In genomic region chrX:11254417-11255109, GRCh38 we compare ENCODE assay signal across 21 cellular contexts. TPM values are rescaled to one million over a fixed set of nuclear protein-coding genes. Genes with fewer than 3 reads are reported as not detected.
"Had no signal": no experiment of that assay in that cellular context is flagged by ENCODE, and none has a peak within 500 bp of the region (broad histone marks: within the 10 kb centered on the region; RNA-seq: fewer than 3 reads in every experiment).

No MANE protein-coding gene starts in this region.

- H3K36me3 ChIP-seq: esophagus squamous epithelium, lower lobe of right lung, ovary, thoracic aorta, upper lobe of right lung had no signal

- H3K4me3 ChIP-seq: esophagus squamous epithelium, lower lobe of right lung, ovary, thoracic aorta, upper lobe of right lung had no signal

- H3K27ac Mint-ChIP-seq: activated T-cell treated with anti-CD3 and anti-CD28 coated beads, Interleukin-2, amount 50 U/mL, for 72 hours; dendritic cell treated with granulocyte-macrophage colony-stimulating factor and Interleukin-4, amounts not matched to agents 40 ng/mL and 50 ng/mL, for 4 days; effector memory CD8-positive, alpha-beta T cell; natural killer cell; stimulated activated memory B cell treated with anti-CD40 and anti-IgM and Interleukin-4, amounts not matched to agents 10 μg/mL and 1 μg/mL and 100 μg/mL, for 72 hours had no signal

- H3K27me3 ChIP-seq: esophagus squamous epithelium, ovary, upper lobe of right lung had no signal

- H3K4me1 Mint-ChIP-seq: natural killer cell had no signal

- DNase-seq: activated CD4-positive, alpha-beta T cell treated with anti-CD3 and anti-CD28 coated beads for 1 hour; activated CD8-positive, alpha-beta memory T cell treated with anti-CD3 and anti-CD28 coated beads for 24 hours; activated effector memory CD4-positive, alpha-beta T cell treated with anti-CD3 and anti-CD28 coated beads, Interleukin-2, amount 50 U/mL, for 16 hours; activated naive CD4-positive, alpha-beta T cell treated with anti-CD3 and anti-CD28 coated beads, Interleukin-2, amount 50 U/mL, for 16 hours; activated T-cell treated with anti-CD3 and anti-CD28 coated beads, Interleukin-2, amount 50 U/mL, for 72 hours; effector memory CD8-positive, alpha-beta T cell; esophagus squamous epithelium; left cardiac atrium; lower lobe of right lung; natural killer cell; ovary; stimulated activated CD4-positive, alpha-beta T cell treated with anti-CD3 and anti-CD28 coated beads, Interleukin-4, amount 100 ng/mL, for 4 hours; upper lobe of right lung had no signal

- H3K4me1 ChIP-seq: esophagus squamous epithelium, lower lobe of right lung, upper lobe of right lung had no signal

- ATAC-seq: activated T-cell treated with anti-CD3 and anti-CD28 coated beads, Interleukin-2, amount 50 U/mL, for 72 hours; effector memory CD8-positive, alpha-beta T cell; left cardiac atrium; lower lobe of right lung; natural killer cell; sciatic nerve; stimulated activated memory B cell treated with anti-CD40 and anti-IgM and Interleukin-4, amounts not matched to agents 10 μg/mL and 1 μg/mL and 100 μg/mL, for 72 hours; upper lobe of right lung had no signal

- H3K9me3 ChIP-seq: esophagus squamous epithelium, lower lobe of right lung, ovary, thoracic aorta, upper lobe of right lung had no signal

- H3K27me3 Mint-ChIP-seq: effector memory CD8-positive, alpha-beta T cell; stimulated activated memory B cell treated with anti-CD40 and anti-IgM and Interleukin-4, amounts not matched to agents 10 μg/mL and 1 μg/mL and 100 μg/mL, for 72 hours had no signal

- H3K4me3 Mint-ChIP-seq: activated T-cell treated with anti-CD3 and anti-CD28 coated beads, Interleukin-2, amount 50 U/mL, for 72 hours; dendritic cell treated with granulocyte-macrophage colony-stimulating factor and Interleukin-4, amounts not matched to agents 40 ng/mL and 50 ng/mL, for 4 days; effector memory CD8-positive, alpha-beta T cell; natural killer cell; stimulated activated memory B cell treated with anti-CD40 and anti-IgM and Interleukin-4, amounts not matched to agents 10 μg/mL and 1 μg/mL and 100 μg/mL, for 72 hours had no signal

- H3K9me3 Mint-ChIP-seq: dendritic cell treated with granulocyte-macrophage colony-stimulating factor and Interleukin-4, amounts not matched to agents 40 ng/mL and 50 ng/mL, for 4 days; stimulated activated memory B cell treated with anti-CD40 and anti-IgM and Interleukin-4, amounts not matched to agents 10 μg/mL and 1 μg/mL and 100 μg/mL, for 72 hours had no signal

- H3K36me3 Mint-ChIP-seq: natural killer cell; stimulated activated memory B cell treated with anti-CD40 and anti-IgM and Interleukin-4, amounts not matched to agents 10 μg/mL and 1 μg/mL and 100 μg/mL, for 72 hours had no signal

- H3K27ac ChIP-seq: esophagus squamous epithelium, lower lobe of right lung, ovary, thoracic aorta, upper lobe of right lung had no signal

RNA-seq across cellular contexts. Expression of gene AMELX, which starts 38.6 kb away (rescaled TPM):
- total RNA-seq: activated T-cell treated with anti-CD3 and anti-CD28 coated beads, Interleukin-2, amount 50 U/mL, for 72 hours; chondrocyte; esophagus squamous epithelium; left cardiac atrium; lower lobe of right lung; natural killer cell; ovary; pulmonary artery endothelial cell; sciatic nerve; T-helper 2 cell treated with Interferon-gamma antibody and Interleukin-4, amounts not matched to agents 100 ng/mL and 5 ng/mL, for 36 hours; thoracic aorta; upper lobe of right lung had no signal
- polyA plus RNA-seq: adipose tissue, ovary had no signal
